8 cellular contexts compared by ENCODE assay signal in genomic region chr12:63068857-63069442, GRCh38.
DNase-seq lines count a peak whose midpoint lies in the region; ATAC-seq, FAIRE-seq and TF ChIP-seq lines count a peak whose summit lies in the region.

No MANE protein-coding gene starts in this region.

- no peaks in the 10 kb centered on the region for H3K79me2 ChIP-seq in OCI-LY1 (ENCODE audit: insufficient read depth, low read length)

- peaks cover 20% of the 10 kb centered on the region for H3K4me1 Mint-ChIP-seq in endodermal cell

- TF ChIP-seq EP300 in sigmoid colon (IDR thresholded peaks at IDR 0.05), result no peak

- no peaks in the 10 kb centered on the region for H3K9me3 ChIP-seq in OCI-LY1 (ENCODE audit: low read length)
- H3K9me3 ChIP-seq in endodermal cell (ENCODE audit: control insufficient read depth, low read length), result no peaks in the 10 kb centered on the region
- no peaks in the 10 kb centered on the region for H3K9me3 ChIP-seq in pancreas
- no peaks in the 10 kb centered on the region for H3K9me3 ChIP-seq in sigmoid colon

- no peak overlapping the region for H3K4me3 ChIP-seq in OCI-LY1 (ENCODE audit: low read depth, low read length, poor library complexity, severe bottlenecking)
- H3K4me3 ChIP-seq in endodermal cell (ENCODE audit: low read length), result no peak overlapping the region
- no peak overlapping the region for H3K4me3 ChIP-seq in pancreas
- no peak overlapping the region for H3K4me3 ChIP-seq in sigmoid colon

- H4K20me1 ChIP-seq in OCI-LY1 (ENCODE audit: insufficient read depth, low read length), result no peaks in the 10 kb centered on the region

- no peaks in the 10 kb centered on the region for H3K9me2 ChIP-seq in OCI-LY1 (ENCODE audit: low read depth, low read length)

- intact Hi-C loops in pancreas (cut with DNase I), result no loop called here
- intact Hi-C loops in sigmoid colon (cut with DNase I), result no loop called here

- no peak for TF ChIP-seq POLR2A in sigmoid colon (IDR thresholded peaks at IDR 0.05)

- peak; percentile 56 for TF ChIP-seq CTCF in OCI-LY1 (IDR thresholded peaks at IDR 0.05; ENCODE audit: low read length)
- peak; percentile 84 for TF ChIP-seq CTCF in endodermal cell (conservative IDR thresholded peaks at IDR 0.05)
- peak in 3 of 4 donors; percentile 13 to 32 (median 25) for TF ChIP-seq CTCF in pancreas (IDR thresholded peaks at IDR 0.05)
- peak in 1 of 4 experiments; percentile 13 for TF ChIP-seq CTCF in sigmoid colon (IDR thresholded peaks at IDR 0.05)

- FAIRE-seq in pancreas (lab: Jason Lieb, UNC), result no peak

- no peaks in the 10 kb centered on the region for H3K36me3 Mint-ChIP-seq in endodermal cell (ENCODE audit: low read depth)

- no peaks in the 10 kb centered on the region for H3K9me3 Mint-ChIP-seq in endodermal cell

- ATAC-seq in HG02981 (IDR thresholded peaks at IDR 0.05; ENCODE audit: unreplicated experiment) (peak; percentile 59), pancreas (peak in 3 of 4 donors; percentile 65 to 72 (median 66)), GM21825 (IDR thresholded peaks at IDR 0.05; ENCODE audit: unreplicated experiment) (no peak)

- H3K4me2 ChIP-seq in OCI-LY1 (ENCODE audit: low read length), result no peak overlapping the region

- H3K9ac ChIP-seq in OCI-LY1 (ENCODE audit: low read length) (no peak overlapping the region), endodermal cell (ENCODE audit: extremely low read depth, low read length, poor library complexity, severe bottlenecking) (no peak overlapping the region)

- no peak overlapping the region for H3K4me3 Mint-ChIP-seq in endodermal cell

- peaks cover 7% of the 10 kb centered on the region for H3K27me3 Mint-ChIP-seq in endodermal cell (ENCODE audit: insufficient read depth)

- H3K27me3 ChIP-seq in OCI-LY1 (ENCODE audit: insufficient read depth, low read length) (0 out of 2 replicates have a peak, but pooled peaks cover 3% of the 10 kb centered on the region), endodermal cell (ENCODE audit: control insufficient read depth, insufficient read depth, low read length, poor library complexity, severe bottlenecking) (no peaks in the 10 kb centered on the region), pancreas (no peaks in the 10 kb centered on the region), sigmoid colon (no peaks in the 10 kb centered on the region)

- WGBS in endodermal cell (ENCODE audit: insufficient coverage in 1 of 2, insufficient read length in 1 of 2), 2 experiments, result 0 to 6% methylated on average over 1 to 2 of the region's 2 CpGs
- WGBS in pancreas, 2 donors, result 2 to 11% methylated on average over 2 of the region's 2 CpGs
- 2 to 4% methylated on average over 2 of the region's 2 CpGs for WGBS in sigmoid colon, 2 donors

- H3K36me3 ChIP-seq in OCI-LY1 (ENCODE audit: insufficient read depth, low read length), result no peaks in the 10 kb centered on the region
- no peaks in the 10 kb centered on the region for H3K36me3 ChIP-seq in endodermal cell (ENCODE audit: control insufficient read depth, insufficient read depth, low read length)
- H3K36me3 ChIP-seq in pancreas, result no peaks in the 10 kb centered on the region
- no peaks in the 10 kb centered on the region for H3K36me3 ChIP-seq in sigmoid colon

- no peaks in the 10 kb centered on the region for H3F3A ChIP-seq in OCI-LY1 (ENCODE audit: insufficient read depth, low read length)

- no peak overlapping the region for H3K27ac Mint-ChIP-seq in endodermal cell

- H3K27ac ChIP-seq in OCI-LY1 (ENCODE audit: low read depth, low read length, poor library complexity, severe bottlenecking) (no peak overlapping the region), endodermal cell (ENCODE audit: low read depth, low read length) (no peak overlapping the region), pancreas (no peak overlapping the region), sigmoid colon (no peak overlapping the region)

- DNase-seq in EH (ENCODE audit: low read depth) (peak; percentile 80), endodermal cell (no peak), pancreas (peak in 1 of 6 donors; percentile 9), sigmoid colon (no peak)
- no peak for DNase-seq in activated T-cell treated with anti-CD3 and anti-CD28 coated beads, Interleukin-2, amount 50 U/mL, for 48 hours

- H2AFZ ChIP-seq in OCI-LY1 (ENCODE audit: low read length), result no peak overlapping the region

- H3K4me1 ChIP-seq in OCI-LY1 (ENCODE audit: insufficient read depth, low read length, severe bottlenecking), result no peaks in the 10 kb centered on the region
- no peaks in the 10 kb centered on the region for H3K4me1 ChIP-seq in endodermal cell (ENCODE audit: control insufficient read depth, insufficient read depth, low read length)
- H3K4me1 ChIP-seq in pancreas, result no peaks in the 10 kb centered on the region
- H3K4me1 ChIP-seq in sigmoid colon, result no peaks in the 10 kb centered on the region
